Comparison of ENCODE assay signal across 9 cellular contexts in the genomic region with DNA sequence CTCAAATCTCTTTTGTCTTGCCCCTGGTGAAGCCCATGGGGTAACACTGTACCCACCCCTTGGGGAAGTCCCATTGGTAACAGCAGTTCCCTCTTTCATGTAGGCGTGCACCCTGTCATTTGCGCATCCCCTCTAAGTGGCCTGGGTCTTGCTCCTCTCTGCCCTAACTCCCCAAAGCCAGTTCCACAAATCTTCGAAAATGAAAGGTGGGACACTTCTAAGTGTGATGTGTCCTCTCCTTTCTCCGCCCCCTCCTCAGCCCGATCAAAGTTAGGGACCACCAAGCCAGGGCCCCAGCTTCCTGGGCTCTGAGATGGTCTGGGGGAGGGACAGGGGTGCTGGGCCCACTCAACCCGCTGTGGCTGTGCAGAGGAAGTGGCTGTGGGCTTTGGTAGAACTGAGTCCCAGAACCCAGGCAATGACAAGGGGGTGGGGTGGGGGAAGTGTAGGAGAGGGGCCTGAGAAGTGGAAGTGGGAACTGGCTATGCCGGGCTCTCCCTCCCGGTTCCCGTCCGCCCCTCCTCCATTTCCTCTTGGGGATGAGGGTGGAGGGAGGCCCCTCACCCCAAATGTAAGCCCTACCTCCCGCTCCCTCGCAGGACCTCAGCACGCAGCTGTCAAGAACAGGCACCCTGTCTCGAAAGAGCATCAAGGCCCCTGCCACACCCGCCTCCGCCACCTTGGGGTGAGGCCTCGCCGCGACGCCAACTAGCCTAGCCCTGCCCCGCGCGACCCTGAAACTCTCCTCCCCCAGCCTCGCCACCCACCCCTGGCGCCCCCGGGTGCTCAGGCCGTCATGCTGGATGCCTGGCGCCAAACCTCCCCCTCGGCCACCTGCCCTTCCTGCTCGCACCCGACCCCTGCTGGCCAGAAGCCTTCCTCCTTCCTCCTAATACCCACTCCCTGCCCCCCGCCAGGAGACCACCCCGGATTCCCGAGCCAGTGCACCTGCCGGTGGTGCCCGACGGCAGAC. TPM values are rescaled to one million over a fixed set of nuclear protein-coding genes. Genes with fewer than 3 reads are reported as not detected.
DNase-seq lines count a peak whose midpoint lies in the region; ATAC-seq and TF ChIP-seq lines count a peak whose summit lies in the region.
"Had no signal": no experiment of that assay in that cellular context is flagged by ENCODE, and none has a peak within 500 bp of the region (broad histone marks: within the 10 kb centered on the region; RNA-seq: fewer than 3 reads in every experiment).

No MANE protein-coding gene starts in this region.

- H3K36me3 Mint-ChIP-seq in T-helper 17 cell (ENCODE audit: low read depth), result peaks cover 3% of the 10 kb centered on the region

- H3K27ac ChIP-seq in SK-N-SH (ENCODE audit: low read depth in 2 of 2, low read length in 1 of 2), result no peak overlapping the region
- no peak overlapping the region for H3K27ac ChIP-seq in foreskin keratinocyte
- peak overlapping the region; percentile 48 for H3K27ac ChIP-seq in thymus (ENCODE audit: low read depth)

- TF ChIP-seq RAD21 in SK-N-SH (IDR thresholded peaks at IDR 0.05; ENCODE audit: low read length), result no peak

- POLR2A ChIA-PET in SK-N-SH (lab: Yijun Ruan, JAX), result no interaction called here
- POLR2A ChIA-PET in HEK293T (lab: Yijun Ruan, JAX), result interaction anchor here (0.8 kb wide), 1 partner anchor 25 kb away, joined by 3 read pairs; no protein-coding TSS in a partner anchor

- no peak overlapping the region for H3K9ac ChIP-seq in SK-N-SH

- peak; percentile 44 for TF ChIP-seq CTCF in SK-N-SH (IDR thresholded peaks at IDR 0.05)
- peak; percentile 46 for TF ChIP-seq CTCF in foreskin keratinocyte (conservative IDR thresholded peaks at IDR 0.05)

- 41% methylated on average over 31 of the region's 37 CpGs for WGBS in SK-N-SH (ENCODE audit: low lambda C conversion rate)
- WGBS in thymus, result 40% methylated on average over 37 of the region's 37 CpGs

- H3K27me3 ChIP-seq in SK-N-SH (ENCODE audit: insufficient read depth), result peaks cover 8% of the 10 kb centered on the region
- H3K27me3 ChIP-seq in foreskin keratinocyte, result peaks cover 45% of the 10 kb centered on the region
- H3K27me3 ChIP-seq in thymus (ENCODE audit: control insufficient read depth, insufficient read depth), result peaks cover 14% of the 10 kb centered on the region

- no peak overlapping the region for H3K4me2 ChIP-seq in SK-N-SH

- H3K27me3 Mint-ChIP-seq in T-helper 17 cell, result no peaks in the 10 kb centered on the region

- H3K79me2 ChIP-seq in SK-N-SH (ENCODE audit: insufficient read depth), result no peaks in the 10 kb centered on the region

- DNase-seq in SK-N-SH (peak; percentile 61), T-helper 17 cell (peak in 1 of 3 donors; percentile 33), foreskin keratinocyte (no peak), midbrain (lab: John Stamatoyannopoulos, UW) (no peak), HEK293T (ENCODE audit: extremely low spot score) (no peak), cortex of kidney (lab: John Stamatoyannopoulos, UW) (no peak)

- H3K9me3 ChIP-seq in SK-N-SH (no peaks in the 10 kb centered on the region), T-helper 17 cell (ENCODE audit: control insufficient read depth, low read length, poor library complexity, severe bottlenecking) (no peaks in the 10 kb centered on the region), thymus (ENCODE audit: control insufficient read depth) (no peaks in the 10 kb centered on the region)

- peaks cover 49% of the 10 kb centered on the region for H3K4me1 Mint-ChIP-seq in T-helper 17 cell

- no peaks in the 10 kb centered on the region for H4K20me1 ChIP-seq in SK-N-SH (ENCODE audit: insufficient read depth)

- no peak overlapping the region for H3K4me3 ChIP-seq in SK-N-SH (ENCODE audit: low read depth in 2 of 2, low read length in 1 of 2)
- H3K4me3 ChIP-seq in thymus (ENCODE audit: low read length), result no peak overlapping the region

- peaks cover 3% of the 10 kb centered on the region for H3F3A ChIP-seq in SK-N-SH (replicated peaks; ENCODE audit: insufficient read depth)

- H3K27ac Mint-ChIP-seq in T-helper 17 cell, result peak overlapping the region; percentile 96

- no peak for TF ChIP-seq EP300 in SK-N-SH (IDR thresholded peaks at IDR 0.05; ENCODE audit: borderline replicate concordance in 1 of 2, low read depth in 1 of 2, low read length in 1 of 2)

- H3K4me1 ChIP-seq in SK-N-SH (ENCODE audit: control insufficient read depth in 1 of 2, insufficient read depth in 2 of 2, low read depth in 1 of 2, low read length in 1 of 2) (no peaks in the 10 kb centered on the region), foreskin keratinocyte (no peaks in the 10 kb centered on the region), thymus (ENCODE audit: control insufficient read depth, insufficient read depth, low read length) (peaks cover 29% of the 10 kb centered on the region)

- no peak overlapping the region for H2AFZ ChIP-seq in SK-N-SH (ENCODE audit: low read depth)

- H3K9me2 ChIP-seq in SK-N-SH, result no peaks in the 10 kb centered on the region

- ATAC-seq in SK-N-SH treated with all-trans-retinoic acid at 6 μM for 48 hours (no peak), T-helper 17 cell (peak; percentile 77), foreskin keratinocyte (no peak)

- H3K4me3 Mint-ChIP-seq in T-helper 17 cell, result peak overlapping the region; percentile 84

- CTCF ChIA-PET in SK-N-SH (lab: Yijun Ruan, JAX) (interaction anchor here (1.5 to 9.5 kb wide), 2 partner anchors 8 to 39 kb away, joined by 3 to 105 read pairs; a partner anchor contains a TSS), HEK293T (lab: Yijun Ruan, JAX) (no interaction called here)

- H3K36me3 ChIP-seq in SK-N-SH (replicated peaks in 1 of 2; ENCODE audit: control insufficient read depth in 1 of 2, insufficient read depth in 2 of 2, low read length in 1 of 2), result no peaks in the 10 kb centered on the region
- no peaks in the 10 kb centered on the region for H3K36me3 ChIP-seq in thymus (ENCODE audit: control insufficient read depth, insufficient read depth)

TF ChIP-seq in SK-N-SH, 30 proteins besides CTCF, POLR2A, EP300 and RAD21:
- no peak for TF ChIP-seq NFIC (IDR thresholded peaks at IDR 0.05; ENCODE audit: borderline replicate concordance)
- TF ChIP-seq NRF1 (IDR thresholded peaks at IDR 0.05; ENCODE audit: low read depth, low read length), result no peak
- no peak for TF ChIP-seq TEAD4 (IDR thresholded peaks at IDR 0.05; ENCODE audit: borderline replicate concordance, insufficient read depth)
- no peak for TF ChIP-seq SMC3 (IDR thresholded peaks at IDR 0.05; ENCODE audit: low read depth, low read length)
- no peak for TF ChIP-seq GABPA (IDR thresholded peaks at IDR 0.05; ENCODE audit: low read depth)
- no peak for TF ChIP-seq MXI1 (IDR thresholded peaks at IDR 0.05; ENCODE audit: low read depth, low read length)
- TF ChIP-seq POLR2AphosphoS5 (IDR thresholded peaks at IDR 0.05; ENCODE audit: low read depth, low read length), result no peak
- no peak for TF ChIP-seq TAF1 (IDR thresholded peaks at IDR 0.05; ENCODE audit: borderline replicate concordance, low read depth, low read length)

TF ChIP-seq in SK-N-SH treated with all-trans-retinoic acid at 6 μM for 48 hours, 23 proteins besides CTCF, POLR2A, EP300 and RAD21 (continues in another document):
- TF ChIP-seq ISL1 (CRISPR knock-in tag; IDR thresholded peaks at IDR 0.05) (no peak), ZFP30 (CRISPR knock-in tag; IDR thresholded peaks at IDR 0.05) (no peak), PPARA (CRISPR knock-in tag; IDR thresholded peaks at IDR 0.05; ENCODE audit: borderline replicate concordance) (no peak), TCF4 (CRISPR knock-in tag; IDR thresholded peaks at IDR 0.05; ENCODE audit: borderline replicate concordance) (no peak)

TF ChIP-seq in HEK293T, 16 proteins besides CTCF, POLR2A, EP300 and RAD21:
- TF ChIP-seq ARNT (IDR thresholded peaks at IDR 0.05), result no peak
- TF ChIP-seq L3MBTL2 (conservative IDR thresholded peaks at IDR 0.05), result no peak
- no peak for TF ChIP-seq LEF1 (IDR thresholded peaks at IDR 0.05; ENCODE audit: borderline replicate concordance)
- TF ChIP-seq FOXM1 (IDR thresholded peaks at IDR 0.05; ENCODE audit: borderline replicate concordance), result no peak
- no peak for TF ChIP-seq NFRKB (IDR thresholded peaks at IDR 0.05)
- no peak for TF ChIP-seq FOXA1 (IDR thresholded peaks at IDR 0.05)
- TF ChIP-seq TARDBP (IDR thresholded peaks at IDR 0.05), result no peak
- no peak for TF ChIP-seq CTBP1 (IDR thresholded peaks at IDR 0.05; ENCODE audit: borderline replicate concordance)
- TF ChIP-seq, protein P1, sequence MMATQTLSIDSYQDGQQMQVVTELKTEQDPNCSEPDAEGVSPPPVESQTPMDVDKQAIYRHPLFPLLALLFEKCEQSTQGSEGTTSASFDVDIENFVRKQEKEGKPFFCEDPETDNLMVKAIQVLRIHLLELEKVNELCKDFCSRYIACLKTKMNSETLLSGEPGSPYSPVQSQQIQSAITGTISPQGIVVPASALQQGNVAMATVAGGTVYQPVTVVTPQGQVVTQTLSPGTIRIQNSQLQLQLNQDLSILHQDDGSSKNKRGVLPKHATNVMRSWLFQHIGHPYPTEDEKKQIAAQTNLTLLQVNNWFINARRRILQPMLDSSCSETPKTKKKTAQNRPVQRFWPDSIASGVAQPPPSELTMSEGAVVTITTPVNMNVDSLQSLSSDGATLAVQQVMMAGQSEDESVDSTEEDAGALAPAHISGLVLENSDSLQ (IDR thresholded peaks at IDR 0.05), result no peak
- no peak for TF ChIP-seq FOXK2 (IDR thresholded peaks at IDR 0.05)
- no peak for TF ChIP-seq SP1 (IDR thresholded peaks at IDR 0.05)
- TF ChIP-seq ZNF384 (IDR thresholded peaks at IDR 0.05), result no peak
- no peak for TF ChIP-seq HDGF (IDR thresholded peaks at IDR 0.05; ENCODE audit: borderline replicate concordance)

RNA-seq across cellular contexts. Expression of a gene that starts 8.7 kb away (rescaled TPM):
- polyA plus RNA-seq in SK-N-SH (2012; rRNA removed) (2.8 and 4.7 TPM in 2 replicates), foreskin keratinocyte (not detected in 2 replicates), thymus (12.6 TPM)
- polyA plus RNA-seq in SK-N-SH (2012; cell fraction: cytosol; rRNA removed), result 1.8 and 2.8 TPM in 2 replicates
- 2.2 and 3.0 TPM in 2 replicates for polyA plus RNA-seq in SK-N-SH (2012; cell fraction: nucleus; rRNA removed)
- total RNA-seq in T-helper 17 cell (10 to 100 TPM in 1 of 2 donors, 1 to 10 TPM in 1; 6.5 to 10.5 TPM), foreskin keratinocyte (not detected in 2 replicates)

RNA-seq across cellular contexts. Expression of a gene that starts 8.9 kb away (rescaled TPM):
- polyA plus RNA-seq in SK-N-SH (2012; rRNA removed) (10.4 and 11.0 TPM in 2 replicates), foreskin keratinocyte (not detected in 2 replicates), thymus (10.8 TPM)
- 11.8 and 12.9 TPM in 2 replicates for polyA plus RNA-seq in SK-N-SH (2012; cell fraction: cytosol; rRNA removed)
- polyA plus RNA-seq in SK-N-SH (2012; cell fraction: nucleus; rRNA removed), result 3.8 and 5.5 TPM in 2 replicates
- total RNA-seq in T-helper 17 cell (1 to 10 TPM; 3.0 to 4.4 TPM), foreskin keratinocyte (not detected in 2 replicates)
- total RNA-seq: Daoy had no signal

RNA-seq across cellular contexts. Expression of a gene that starts 11.4 kb away (rescaled TPM):
- polyA plus RNA-seq in SK-N-SH (2012; rRNA removed) (0.13 TPM in 1 of 2 replicates, not detected in the other), foreskin keratinocyte (0.17 and 0.20 TPM in 2 replicates), thymus (0.50 TPM)
- polyA plus RNA-seq in SK-N-SH (2012; cell fraction: cytosol; rRNA removed), result 0.03 and 0.05 TPM in 2 replicates
- polyA plus RNA-seq in SK-N-SH (2012; cell fraction: nucleus; rRNA removed), result 0.11 and 0.25 TPM in 2 replicates
- total RNA-seq in T-helper 17 cell (not detected), foreskin keratinocyte (0.11 and 0.31 TPM in 2 replicates)
